ENCODE assay signal across 18 cellular contexts in the genomic region with DNA sequence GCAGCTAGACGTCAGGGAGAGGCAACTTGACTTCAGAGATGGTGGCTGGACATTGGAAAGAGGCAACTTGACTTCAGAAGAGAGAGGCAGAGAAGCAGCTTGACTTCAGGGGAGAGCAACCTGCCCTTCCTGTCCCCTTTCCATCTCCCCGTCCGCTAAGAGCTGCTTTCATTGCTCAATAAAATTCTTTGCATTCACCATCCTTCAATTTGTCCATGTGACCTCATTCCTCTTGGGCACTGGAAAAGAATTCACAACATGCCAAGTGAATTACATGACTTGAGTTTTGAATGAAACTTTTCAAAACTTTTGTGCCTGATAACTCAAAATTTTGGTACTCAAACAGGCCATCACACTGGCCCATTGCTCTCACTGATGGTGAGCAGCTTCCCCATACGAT.
"Had no signal": no experiment of that assay in that cellular context is flagged by ENCODE, and none has a peak within 500 bp of the region (broad histone marks: within the 10 kb centered on the region; RNA-seq: fewer than 3 reads in every experiment).

No MANE protein-coding gene starts in this region.

- H3K36me3 Mint-ChIP-seq: activated naive CD8-positive, alpha-beta T cell had no signal

- H3K4me3 Mint-ChIP-seq: activated B cell treated with CpG ODN at 0.5 μM for 24 hours; activated CD4-positive, alpha-beta T cell treated with anti-CD3 and anti-CD28 coated beads, Interleukin-2, amount 10 ng/mL, durations not matched to agents 7 days and 5 days; activated naive CD8-positive, alpha-beta T cell; activated T-cell treated with anti-CD3 and anti-CD28 coated beads, Interleukin-2, amount 50 U/mL, for 24 hours; naive thymus-derived CD8-positive, alpha-beta T cell had no signal

- H3K27me3 Mint-ChIP-seq: activated naive CD8-positive, alpha-beta T cell; activated T-cell treated with anti-CD3 and anti-CD28 coated beads, Interleukin-2, amount 50 U/mL, for 24 hours had no signal

- H3K36me3 ChIP-seq: colonic mucosa, gastroesophageal sphincter, sigmoid colon, stomach, thoracic aorta had no signal

- FAIRE-seq: endothelial cell of umbilical vein, kidney, TTC549 had no signal

- H3K4me3 ChIP-seq: colonic mucosa, gastroesophageal sphincter, psoas muscle, sigmoid colon, stomach, thoracic aorta had no signal

- ATAC-seq: gastroesophageal sphincter; naive thymus-derived CD8-positive, alpha-beta T cell; psoas muscle had no signal

- H3K9me3 ChIP-seq: colonic mucosa, gastroesophageal sphincter, psoas muscle, sigmoid colon, thoracic aorta had no signal

- H3K4me1 ChIP-seq: colonic mucosa, gastroesophageal sphincter, psoas muscle, sigmoid colon, stomach had no signal

- H3K27ac Mint-ChIP-seq: activated B cell treated with CpG ODN at 0.5 μM for 24 hours; activated CD4-positive, alpha-beta T cell treated with anti-CD3 and anti-CD28 coated beads, Interleukin-2, amount 10 ng/mL, durations not matched to agents 7 days and 5 days; activated naive CD8-positive, alpha-beta T cell; activated T-cell treated with anti-CD3 and anti-CD28 coated beads, Interleukin-2, amount 50 U/mL, for 24 hours; naive thymus-derived CD8-positive, alpha-beta T cell had no signal

- DNase-seq: activated B cell treated with CpG ODN at 0.5 μM for 24 hours; activated CD4-positive, alpha-beta T cell treated with anti-CD3 and anti-CD28 coated beads, Interleukin-2, amount 10 ng/mL, durations not matched to agents 7 days and 5 days; activated effector memory CD4-positive, alpha-beta T cell treated with anti-CD3 and anti-CD28 coated beads, Interleukin-2, amount 50 U/mL, for 16 hours; activated T-cell treated with anti-CD3 and anti-CD28 coated beads, Interleukin-2, amount 50 U/mL, for 24 hours; aorta; colonic mucosa; kidney; naive thymus-derived CD8-positive, alpha-beta T cell; psoas muscle; sigmoid colon; stimulated activated CD4-positive, alpha-beta T cell treated with anti-CD3 and anti-CD28 coated beads, Interleukin-2, amount 100 ng/mL, for 48 hours; stomach; T-helper 2 cell had no signal

- H3K4me1 Mint-ChIP-seq: activated B cell treated with CpG ODN at 0.5 μM for 24 hours had no signal

- H3K27me3 ChIP-seq: colonic mucosa, sigmoid colon, stomach had no signal

- H3K9me3 Mint-ChIP-seq: activated B cell treated with CpG ODN at 0.5 μM for 24 hours had no signal

- H3K27ac ChIP-seq: colonic mucosa, gastroesophageal sphincter, psoas muscle, sigmoid colon, stomach, thoracic aorta had no signal
